In the genomic region with DNA sequence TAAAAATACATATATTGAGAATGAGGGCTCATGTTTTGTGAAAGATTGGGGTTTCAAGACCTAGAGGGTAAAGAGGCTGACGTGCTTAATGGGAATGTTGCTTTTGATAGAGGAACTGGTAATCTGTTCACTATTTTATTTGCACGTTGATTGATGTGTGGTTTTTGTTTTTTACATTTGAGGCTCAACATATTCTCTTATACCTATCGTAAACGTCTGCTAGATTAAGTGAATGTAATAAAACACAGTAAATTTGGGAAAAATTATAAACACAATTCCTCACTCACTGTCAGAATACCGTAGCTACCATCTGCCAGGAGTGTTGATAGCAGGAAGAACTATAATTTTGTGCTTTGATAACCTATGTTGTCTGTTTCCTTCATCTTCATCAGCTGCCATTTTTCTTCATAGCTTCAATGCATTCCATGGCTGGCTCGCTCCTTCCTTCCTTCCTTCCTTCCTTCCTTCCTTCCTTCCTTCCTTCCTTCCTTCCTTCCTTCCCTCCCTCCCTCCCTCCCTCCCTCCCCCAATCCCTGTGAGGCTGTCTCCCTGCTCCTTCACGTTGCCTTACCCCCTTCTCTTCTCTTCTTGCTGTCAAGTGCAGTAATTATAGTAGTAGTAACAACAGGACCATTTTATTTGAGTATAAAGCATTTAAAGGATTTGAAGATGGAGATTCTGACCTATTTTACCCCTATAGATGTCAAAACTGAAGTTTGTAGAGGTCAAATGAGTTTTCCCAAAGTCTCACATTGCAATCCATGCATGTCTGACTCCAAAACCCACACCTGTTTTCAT, we compare ENCODE assay signal across 7 cellular contexts. TPM values are rescaled to one million over a fixed set of nuclear protein-coding genes. Genes with fewer than 3 reads are reported as not detected.
"Had no signal": no experiment of that assay in that cellular context is flagged by ENCODE, and none has a peak within 500 bp of the region (broad histone marks: within the 10 kb centered on the region; RNA-seq: fewer than 3 reads in every experiment).

No MANE protein-coding gene starts in this region.

- H2AFZ ChIP-seq: GM23248 had no signal

- H3K4me3 ChIP-seq: GM23248 had no signal

- H3K4me2 ChIP-seq: KMS-11 had no signal

- DNase-seq: GM23248, H9, HCEC 1CT, KBM-7 had no signal

- H3K4me3 Mint-ChIP-seq: H9, IgD-negative memory B cell had no signal

- H3K4me1 Mint-ChIP-seq: IgD-negative memory B cell had no signal

- H3K27ac ChIP-seq: GM23248, HL-60, KMS-11 had no signal

RNA-seq across cellular contexts. Expression of a gene that starts 20.3 kb away (rescaled TPM):
- polyA plus RNA-seq: IgD-negative memory B cell had no signal
